ENCODE assay signal across 16 cellular contexts in genomic region chr5:113081881-113082546, GRCh38.
DNase-seq lines count a peak whose midpoint lies in the region; ATAC-seq and TF ChIP-seq lines count a peak whose summit lies in the region.
"Had no signal": no experiment of that assay in that cellular context is flagged by ENCODE, and none has a peak within 500 bp of the region (broad histone marks: within the 10 kb centered on the region; RNA-seq: fewer than 3 reads in every experiment).

No MANE protein-coding gene starts in this region.

- no peaks in the 10 kb centered on the region for H3K27me3 Mint-ChIP-seq in progenitor cell of endocrine pancreas
- H3K27me3 Mint-ChIP-seq: stimulated activated naive CD8-positive, alpha-beta T cell treated with anti-CD3 and anti-CD28 coated beads, Interleukin-15, Interleukin-2, amounts not matched to agents 100 ng/mL and 50 ng/mL, for 24 hours had no signal

- no peaks in the 10 kb centered on the region for H3K4me1 ChIP-seq in RWPE2 (ENCODE audit: insufficient read depth, poor library complexity, severe bottlenecking)
- H3K4me1 ChIP-seq in parathyroid adenoma: peaks cover 63% of the 10 kb centered on the region
- H3K4me1 ChIP-seq: colonic mucosa, Peyer's patch had no signal

- H3K9me3 Mint-ChIP-seq in progenitor cell of endocrine pancreas (ENCODE audit: low read depth): peaks cover 10% of the 10 kb centered on the region
- H3K9me3 Mint-ChIP-seq: stimulated activated naive CD8-positive, alpha-beta T cell treated with anti-CD3 and anti-CD28 coated beads, Interleukin-15, Interleukin-2, amounts not matched to agents 100 ng/mL and 50 ng/mL, for 24 hours had no signal

- peaks cover 16% of the 10 kb centered on the region for H3K79me2 ChIP-seq in parathyroid adenoma

- H2AFZ ChIP-seq in parathyroid adenoma: no peak overlapping the region

- no peak overlapping the region for H3K27ac Mint-ChIP-seq in progenitor cell of endocrine pancreas
- H3K27ac Mint-ChIP-seq: stimulated activated naive CD8-positive, alpha-beta T cell treated with anti-CD3 and anti-CD28 coated beads, Interleukin-15, Interleukin-2, amounts not matched to agents 100 ng/mL and 50 ng/mL, for 24 hours had no signal

- H3K27me3 ChIP-seq in RWPE2 (ENCODE audit: insufficient read depth, poor library complexity, severe bottlenecking) (no peaks in the 10 kb centered on the region), parathyroid adenoma (ENCODE audit: control insufficient read depth, insufficient read depth, low read length) (no peaks in the 10 kb centered on the region)
- H3K27me3 ChIP-seq: colonic mucosa, heart right ventricle, Peyer's patch had no signal

- peak overlapping the region; percentile 46 for H3K4me2 ChIP-seq in parathyroid adenoma (ENCODE audit: low read length)

- peak overlapping the region; percentile 20 for H3K27ac ChIP-seq in RWPE2 (ENCODE audit: poor library complexity, severe bottlenecking)
- peak overlapping the region; percentile 98 for H3K27ac ChIP-seq in parathyroid adenoma
- H3K27ac ChIP-seq: colonic mucosa, heart right ventricle, Peyer's patch had no signal

- H3K4me3 ChIP-seq in RWPE2 (ENCODE audit: severe bottlenecking) (no peak overlapping the region), parathyroid adenoma (ENCODE audit: low read depth, low read length) (peak overlapping the region; percentile 15)
- H3K4me3 ChIP-seq: colonic mucosa, heart right ventricle, Peyer's patch had no signal

- in situ Hi-C loops in G401 (cut with HindIII; ENCODE audit: low sequenced_read_pairs): no loop called here

- peaks cover 1% of the 10 kb centered on the region for H3K4me1 Mint-ChIP-seq in progenitor cell of endocrine pancreas (ENCODE audit: low read depth)
- H3K4me1 Mint-ChIP-seq: naive B cell had no signal

- DNase-seq in G401 (ENCODE audit: low spot score): peak; percentile 13
- no peak for DNase-seq in RWPE2 (ENCODE audit: low spot score)
- DNase-seq in fibroblast of peridontal ligament (ENCODE audit: extremely low read depth): peak; percentile 88
- DNase-seq in progenitor cell of endocrine pancreas (ENCODE audit: low spot score, unreplicated experiment): no peak
- DNase-seq in NCI-H526 (lab: John Stamatoyannopoulos, UW): no peak
- DNase-seq in NCI-H187 (lab: John Stamatoyannopoulos, UW): no peak
- DNase-seq in DMS79 treated with DMSO at 0.1 percent for 48 hours (lab: John Stamatoyannopoulos, UW): no peak
- DNase-seq: activated CD4-positive, CD25-positive, alpha-beta regulatory T cell; Calu3; colonic mucosa; heart right ventricle; naive B cell; NCI-H2107; Peyer's patch had no signal

- no peak overlapping the region for H3K9ac ChIP-seq in parathyroid adenoma

- peaks cover 29% of the 10 kb centered on the region for H3K36me3 Mint-ChIP-seq in progenitor cell of endocrine pancreas (ENCODE audit: insufficient read depth)

- no peaks in the 10 kb centered on the region for H3K9me3 ChIP-seq in RWPE2 (ENCODE audit: severe bottlenecking)
- H3K9me3 ChIP-seq in parathyroid adenoma (ENCODE audit: control insufficient read depth, low read length): no peaks in the 10 kb centered on the region
- H3K9me3 ChIP-seq: colonic mucosa, Peyer's patch had no signal

- peak; percentile 88 for ATAC-seq in RWPE2 (ENCODE audit: low read depth)

- H3K36me3 ChIP-seq in RWPE2 (ENCODE audit: low read depth): peaks cover 30% of the 10 kb centered on the region
- peaks cover 3% of the 10 kb centered on the region for H3K36me3 ChIP-seq in parathyroid adenoma (ENCODE audit: control insufficient read depth, insufficient read depth, low read length)
- H3K36me3 ChIP-seq: colonic mucosa, Peyer's patch had no signal

- TF ChIP-seq CTCF in RWPE2 (IDR thresholded peaks at IDR 0.05; ENCODE audit: poor library complexity, severe bottlenecking) (no peak), parathyroid adenoma (IDR thresholded peaks at IDR 0.05) (no peak), progenitor cell of endocrine pancreas (IDR thresholded peaks at IDR 0.05; ENCODE audit: unreplicated experiment) (no peak)

- H3K4me3 Mint-ChIP-seq in progenitor cell of endocrine pancreas (ENCODE audit: low read depth): no peak overlapping the region
- H3K4me3 Mint-ChIP-seq: naive B cell; stimulated activated naive CD8-positive, alpha-beta T cell treated with anti-CD3 and anti-CD28 coated beads, Interleukin-15, Interleukin-2, amounts not matched to agents 100 ng/mL and 50 ng/mL, for 24 hours had no signal

Comparison
In these comparisons a context has a peak if more than half of its experiments do, and no peak if none do; other contexts are left out.
1. DNase-seq: peak in G401 (single experiment) and fibroblast of peridontal ligament (single experiment); none in RWPE2 (single experiment), progenitor cell of endocrine pancreas (single experiment), NCI-H526 (0 of 2), NCI-H187 (0 of 2) and DMS79 treated with DMSO at 0.1 percent for 48 hours (single experiment).